In genomic region chr2:74044999-74045398, GRCh38 we compare ENCODE assay signal across 23 cellular contexts.
"Had no signal": no experiment of that assay in that cellular context is flagged by ENCODE, and none has a peak within 500 bp of the region (broad histone marks: within the 10 kb centered on the region; RNA-seq: fewer than 3 reads in every experiment).

No MANE protein-coding gene starts in this region.

- H3K27me3 Mint-ChIP-seq: memory B cell; stimulated activated memory B cell treated with anti-CD40 and anti-IgM and Interleukin-4, amounts not matched to agents 10 μg/mL and 1 μg/mL and 100 μg/mL, for 72 hours; stimulated activated naive CD8-positive, alpha-beta T cell treated with anti-CD3 and anti-CD28 coated beads, Interleukin-15, amount 100 ng/mL, for 72 hours had no signal

- H3K4me3 ChIP-seq: dorsolateral prefrontal cortex, esophagus muscularis mucosa, gastroesophageal sphincter, left lung, lower lobe of right lung, psoas muscle, spleen, testis, tibial nerve had no signal

- H3K4me3 Mint-ChIP-seq: memory B cell; nephron progenitor cell; stimulated activated memory B cell treated with anti-CD40 and anti-IgM and Interleukin-4, amounts not matched to agents 10 μg/mL and 1 μg/mL and 100 μg/mL, for 72 hours; stimulated activated naive CD8-positive, alpha-beta T cell treated with anti-CD3 and anti-CD28 coated beads, Interleukin-15, amount 100 ng/mL, for 72 hours had no signal

- DNase-seq: cortex of kidney; effector CD8-positive, alpha-beta T cell; glutamatergic neuron; islet precursor cell; left lung; lower lobe of right lung; midbrain; nephron progenitor cell; psoas muscle; retina; spleen; stimulated activated CD4-positive, alpha-beta T cell treated with anti-CD3 and anti-CD28 coated beads, Interleukin-15, amount 100 ng/mL, for 24 hours; stimulated activated CD4-positive, alpha-beta T cell treated with anti-CD3 and anti-CD28 coated beads, Interleukin-1b, Interleukin-23, amount 100 ng/mL, for 48 hours; stimulated activated CD4-positive, alpha-beta T cell treated with anti-CD3 and anti-CD28 coated beads, Interleukin-4, amount 100 ng/mL, for 24 hours; stimulated activated naive CD8-positive, alpha-beta T cell treated with anti-CD3 and anti-CD28 coated beads, Interleukin-15, amount 100 ng/mL, for 72 hours; testis had no signal

- H3K27ac Mint-ChIP-seq: memory B cell; stimulated activated memory B cell treated with anti-CD40 and anti-IgM and Interleukin-4, amounts not matched to agents 10 μg/mL and 1 μg/mL and 100 μg/mL, for 72 hours had no signal

- H3K9me3 Mint-ChIP-seq: memory B cell; nephron progenitor cell; stimulated activated memory B cell treated with anti-CD40 and anti-IgM and Interleukin-4, amounts not matched to agents 10 μg/mL and 1 μg/mL and 100 μg/mL, for 72 hours; stimulated activated naive CD8-positive, alpha-beta T cell treated with anti-CD3 and anti-CD28 coated beads, Interleukin-15, amount 100 ng/mL, for 72 hours had no signal

- ATAC-seq: gastroesophageal sphincter; left lung; lower lobe of right lung; psoas muscle; sciatic nerve; stimulated activated memory B cell treated with anti-CD40 and anti-IgM and Interleukin-4, amounts not matched to agents 10 μg/mL and 1 μg/mL and 100 μg/mL, for 72 hours; stimulated activated naive CD8-positive, alpha-beta T cell treated with anti-CD3 and anti-CD28 coated beads, Interleukin-15, amount 100 ng/mL, for 72 hours had no signal
